In genomic region chr11:45146072-45147016, GRCh38 we compare ENCODE assay signal across 1 cellular context.
TF ChIP-seq lines count a peak whose summit lies in the region.

PRDM11 (plus strand) TSS chr11:45146639; CDS start chr11:45181767, 35,128 bp downstream.

TF ChIP-seq in GM23338, 12 proteins besides CTCF, POLR2A, EP300 and RAD21 (continued from another document):
- TF ChIP-seq, protein P1, sequence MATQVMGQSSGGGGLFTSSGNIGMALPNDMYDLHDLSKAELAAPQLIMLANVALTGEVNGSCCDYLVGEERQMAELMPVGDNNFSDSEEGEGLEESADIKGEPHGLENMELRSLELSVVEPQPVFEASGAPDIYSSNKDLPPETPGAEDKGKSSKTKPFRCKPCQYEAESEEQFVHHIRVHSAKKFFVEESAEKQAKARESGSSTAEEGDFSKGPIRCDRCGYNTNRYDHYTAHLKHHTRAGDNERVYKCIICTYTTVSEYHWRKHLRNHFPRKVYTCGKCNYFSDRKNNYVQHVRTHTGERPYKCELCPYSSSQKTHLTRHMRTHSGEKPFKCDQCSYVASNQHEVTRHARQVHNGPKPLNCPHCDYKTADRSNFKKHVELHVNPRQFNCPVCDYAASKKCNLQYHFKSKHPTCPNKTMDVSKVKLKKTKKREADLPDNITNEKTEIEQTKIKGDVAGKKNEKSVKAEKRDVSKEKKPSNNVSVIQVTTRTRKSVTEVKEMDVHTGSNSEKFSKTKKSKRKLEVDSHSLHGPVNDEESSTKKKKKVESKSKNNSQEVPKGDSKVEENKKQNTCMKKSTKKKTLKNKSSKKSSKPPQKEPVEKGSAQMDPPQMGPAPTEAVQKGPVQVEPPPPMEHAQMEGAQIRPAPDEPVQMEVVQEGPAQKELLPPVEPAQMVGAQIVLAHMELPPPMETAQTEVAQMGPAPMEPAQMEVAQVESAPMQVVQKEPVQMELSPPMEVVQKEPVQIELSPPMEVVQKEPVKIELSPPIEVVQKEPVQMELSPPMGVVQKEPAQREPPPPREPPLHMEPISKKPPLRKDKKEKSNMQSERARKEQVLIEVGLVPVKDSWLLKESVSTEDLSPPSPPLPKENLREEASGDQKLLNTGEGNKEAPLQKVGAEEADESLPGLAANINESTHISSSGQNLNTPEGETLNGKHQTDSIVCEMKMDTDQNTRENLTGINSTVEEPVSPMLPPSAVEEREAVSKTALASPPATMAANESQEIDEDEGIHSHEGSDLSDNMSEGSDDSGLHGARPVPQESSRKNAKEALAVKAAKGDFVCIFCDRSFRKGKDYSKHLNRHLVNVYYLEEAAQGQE (IDR thresholded peaks at IDR 0.05; ENCODE audit: unreplicated experiment): no peak
- TF ChIP-seq ZNF114 (CRISPR knock-in tag; IDR thresholded peaks at IDR 0.05): no peak
- TF ChIP-seq ZNF331 (CRISPR knock-in tag; IDR thresholded peaks at IDR 0.05; ENCODE audit: low read depth): no peak
- no peak for TF ChIP-seq EZH2 (IDR thresholded peaks at IDR 0.05; ENCODE audit: low read depth, unreplicated experiment)
- TF ChIP-seq POLR2AphosphoS5 (IDR thresholded peaks at IDR 0.05; ENCODE audit: low read depth): no peak
- TF ChIP-seq JUNB (IDR thresholded peaks at IDR 0.05; ENCODE audit: unreplicated experiment): no peak
- TF ChIP-seq ETS1 (IDR thresholded peaks at IDR 0.05): no peak
- TF ChIP-seq STAT1 (IDR thresholded peaks at IDR 0.05; ENCODE audit: unreplicated experiment): no peak
- TF ChIP-seq NANOG (IDR thresholded peaks at IDR 0.05; ENCODE audit: borderline replicate concordance): no peak
- TF ChIP-seq EZH2phosphoT487 (IDR thresholded peaks at IDR 0.05; ENCODE audit: unreplicated experiment): no peak
